ENCODE assay signal across 2 cellular contexts in the genomic region with DNA sequence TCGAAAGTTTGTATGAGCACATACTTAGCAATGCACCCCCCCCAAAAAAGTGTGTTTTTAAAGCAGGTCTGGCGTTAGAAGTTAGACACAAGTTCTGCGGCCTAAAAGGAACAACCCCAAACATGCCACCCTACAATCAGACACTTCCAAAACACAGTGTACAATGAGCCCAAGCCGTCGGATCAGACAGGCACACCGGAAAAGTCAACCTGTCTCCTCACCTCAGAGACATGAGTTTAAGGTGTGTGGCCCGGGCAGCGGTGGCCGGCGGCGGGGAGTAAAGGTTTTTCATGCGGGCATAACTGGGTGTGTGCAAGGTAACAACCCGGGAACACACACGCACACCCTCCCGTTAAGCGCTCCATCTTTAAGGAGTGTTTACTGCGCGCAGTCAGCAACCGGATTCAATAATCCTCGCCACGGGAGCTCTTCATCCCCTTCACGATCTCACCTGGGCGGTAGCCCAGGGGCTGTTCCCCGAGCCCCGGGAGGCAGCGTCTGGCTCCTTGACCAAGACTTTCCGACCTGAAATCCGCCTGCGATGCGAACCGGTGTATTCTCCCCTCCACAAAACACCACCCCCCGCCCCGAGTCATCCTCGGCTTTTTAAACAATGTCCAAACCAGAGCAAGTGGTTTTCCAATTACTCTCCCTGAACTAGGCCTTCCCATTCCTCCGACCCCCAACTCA.
TF ChIP-seq lines count a peak whose summit lies in the region.
"Not testable (repeated sequence)": the region's sequence is repeated elsewhere in the genome, so short reads cannot be mapped to it uniquely, and the experiment has no call there.

No MANE protein-coding gene starts in this region.

TF ChIP-seq in HEK293, 187 proteins besides CTCF, POLR2A, EP300 and RAD21:
- TF ChIP-seq, protein P1, sequence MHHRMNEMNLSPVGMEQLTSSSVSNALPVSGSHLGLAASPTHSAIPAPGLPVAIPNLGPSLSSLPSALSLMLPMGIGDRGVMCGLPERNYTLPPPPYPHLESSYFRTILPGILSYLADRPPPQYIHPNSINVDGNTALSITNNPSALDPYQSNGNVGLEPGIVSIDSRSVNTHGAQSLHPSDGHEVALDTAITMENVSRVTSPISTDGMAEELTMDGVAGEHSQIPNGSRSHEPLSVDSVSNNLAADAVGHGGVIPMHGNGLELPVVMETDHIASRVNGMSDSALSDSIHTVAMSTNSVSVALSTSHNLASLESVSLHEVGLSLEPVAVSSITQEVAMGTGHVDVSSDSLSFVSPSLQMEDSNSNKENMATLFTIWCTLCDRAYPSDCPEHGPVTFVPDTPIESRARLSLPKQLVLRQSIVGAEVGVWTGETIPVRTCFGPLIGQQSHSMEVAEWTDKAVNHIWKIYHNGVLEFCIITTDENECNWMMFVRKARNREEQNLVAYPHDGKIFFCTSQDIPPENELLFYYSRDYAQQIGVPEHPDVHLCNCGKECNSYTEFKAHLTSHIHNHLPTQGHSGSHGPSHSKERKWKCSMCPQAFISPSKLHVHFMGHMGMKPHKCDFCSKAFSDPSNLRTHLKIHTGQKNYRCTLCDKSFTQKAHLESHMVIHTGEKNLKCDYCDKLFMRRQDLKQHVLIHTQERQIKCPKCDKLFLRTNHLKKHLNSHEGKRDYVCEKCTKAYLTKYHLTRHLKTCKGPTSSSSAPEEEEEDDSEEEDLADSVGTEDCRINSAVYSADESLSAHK (tag by site-specific recombination; IDR thresholded peaks at IDR 0.05): 0 out of 2 replicates have a peak, but pooled peaks have one; percentile 7
- peak; percentile 70 for TF ChIP-seq GLIS2 (tag by site-specific recombination; IDR thresholded peaks at IDR 0.05)
- peak; percentile 44; the same call in 1 of the 2 replicates for TF ChIP-seq GLIS1 (tag by site-specific recombination; IDR thresholded peaks at IDR 0.05)
- TF ChIP-seq ZIC2 (tag by site-specific recombination; IDR thresholded peaks at IDR 0.05): 0 out of 2 replicates have a peak, but pooled peaks have one; percentile 11
- TF ChIP-seq KLF9 (tag by site-specific recombination; IDR thresholded peaks at IDR 0.05; ENCODE audit: low read depth): 0 out of 2 replicates have a peak, but pooled peaks have one; percentile 37
- peak; percentile 41; the same call in 1 of the 2 replicates for TF ChIP-seq ZNF335 (tag by site-specific recombination; conservative IDR thresholded peaks at IDR 0.05)
- 0 out of 2 replicates have a peak, but pooled peaks have one; percentile 30 for TF ChIP-seq ZBTB8A (tag by site-specific recombination; IDR thresholded peaks at IDR 0.05)
- peak; percentile 41 for TF ChIP-seq ZNF664 (tag by site-specific recombination; IDR thresholded peaks at IDR 0.05)
- 0 out of 2 replicates have a peak, but pooled peaks have one; percentile 40 for TF ChIP-seq ZFP37 (tag by site-specific recombination; IDR thresholded peaks at IDR 0.05)
- TF ChIP-seq, protein P2, sequence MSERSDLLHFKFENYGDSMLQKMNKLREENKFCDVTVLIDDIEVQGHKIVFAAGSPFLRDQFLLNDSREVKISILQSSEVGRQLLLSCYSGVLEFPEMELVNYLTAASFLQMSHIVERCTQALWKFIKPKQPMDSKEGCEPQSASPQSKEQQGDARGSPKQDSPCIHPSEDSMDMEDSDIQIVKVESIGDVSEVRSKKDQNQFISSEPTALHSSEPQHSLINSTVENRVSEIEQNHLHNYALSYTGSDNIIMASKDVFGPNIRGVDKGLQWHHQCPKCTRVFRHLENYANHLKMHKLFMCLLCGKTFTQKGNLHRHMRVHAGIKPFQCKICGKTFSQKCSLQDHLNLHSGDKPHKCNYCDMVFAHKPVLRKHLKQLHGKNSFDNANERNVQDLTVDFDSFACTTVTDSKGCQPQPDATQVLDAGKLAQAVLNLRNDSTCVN (tag by site-specific recombination; optimal IDR thresholded peaks at IDR 0.05): peak; percentile 40
- TF ChIP-seq, protein P3, sequence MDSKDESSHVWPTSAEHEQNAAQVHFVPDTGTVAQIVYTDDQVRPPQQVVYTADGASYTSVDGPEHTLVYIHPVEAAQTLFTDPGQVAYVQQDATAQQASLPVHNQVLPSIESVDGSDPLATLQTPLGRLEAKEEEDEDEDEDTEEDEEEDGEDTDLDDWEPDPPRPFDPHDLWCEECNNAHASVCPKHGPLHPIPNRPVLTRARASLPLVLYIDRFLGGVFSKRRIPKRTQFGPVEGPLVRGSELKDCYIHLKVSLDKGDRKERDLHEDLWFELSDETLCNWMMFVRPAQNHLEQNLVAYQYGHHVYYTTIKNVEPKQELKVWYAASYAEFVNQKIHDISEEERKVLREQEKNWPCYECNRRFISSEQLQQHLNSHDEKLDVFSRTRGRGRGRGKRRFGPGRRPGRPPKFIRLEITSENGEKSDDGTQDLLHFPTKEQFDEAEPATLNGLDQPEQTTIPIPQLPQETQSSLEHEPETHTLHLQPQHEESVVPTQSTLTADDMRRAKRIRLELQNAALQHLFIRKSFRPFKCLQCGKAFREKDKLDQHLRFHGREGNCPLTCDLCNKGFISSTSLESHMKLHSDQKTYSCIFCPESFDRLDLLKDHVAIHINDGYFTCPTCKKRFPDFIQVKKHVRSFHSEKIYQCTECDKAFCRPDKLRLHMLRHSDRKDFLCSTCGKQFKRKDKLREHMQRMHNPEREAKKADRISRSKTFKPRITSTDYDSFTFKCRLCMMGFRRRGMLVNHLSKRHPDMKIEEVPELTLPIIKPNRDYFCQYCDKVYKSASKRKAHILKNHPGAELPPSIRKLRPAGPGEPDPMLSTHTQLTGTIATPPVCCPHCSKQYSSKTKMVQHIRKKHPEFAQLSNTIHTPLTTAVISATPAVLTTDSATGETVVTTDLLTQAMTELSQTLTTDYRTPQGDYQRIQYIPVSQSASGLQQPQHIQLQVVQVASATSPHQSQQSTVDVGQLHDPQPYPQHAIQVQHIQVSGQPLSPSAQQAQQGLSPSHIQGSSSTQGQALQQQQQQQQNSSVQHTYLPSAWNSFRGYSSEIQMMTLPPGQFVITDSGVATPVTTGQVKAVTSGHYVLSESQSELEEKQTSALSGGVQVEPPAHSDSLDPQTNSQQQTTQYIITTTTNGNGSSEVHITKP (tag by site-specific recombination; IDR thresholded peaks at IDR 0.05): 0 out of 2 replicates have a peak, but pooled peaks have one; percentile 9
- peak; percentile 42 for TF ChIP-seq ZSCAN4 (tag by site-specific recombination; IDR thresholded peaks at IDR 0.05)
- peak; percentile 56; the same call in 1 of the 2 replicates for TF ChIP-seq ZNF501 (tag by site-specific recombination; IDR thresholded peaks at IDR 0.05)
- peak; percentile 59; the same call in 1 of the 2 replicates for TF ChIP-seq ZNF600 (tag by site-specific recombination; IDR thresholded peaks at IDR 0.05)
- 0 out of 2 replicates have a peak, but pooled peaks have one; percentile 19 for TF ChIP-seq ZNF660 (tag by site-specific recombination; IDR thresholded peaks at IDR 0.05)
- peak; percentile 84 for TF ChIP-seq ZBTB20 (tag by site-specific recombination; IDR thresholded peaks at IDR 0.05)
- peak; percentile 88; the same call in 1 of the 2 replicates for TF ChIP-seq PRDM1 (tag by site-specific recombination; IDR thresholded peaks at IDR 0.05)

TF ChIP-seq in K562, 482 proteins besides CTCF, POLR2A, EP300 and RAD21:
- TF ChIP-seq ETV5 (CRISPR knock-in tag; IDR thresholded peaks at IDR 0.05; ENCODE audit: low read depth) (0 out of 2 replicates have a peak, but pooled peaks have one; percentile 23), ZFX (CRISPR knock-in tag; IDR thresholded peaks at IDR 0.05) (peak; percentile 54; the same call in 1 of the 2 replicates)
- TF ChIP-seq, protein P4, sequence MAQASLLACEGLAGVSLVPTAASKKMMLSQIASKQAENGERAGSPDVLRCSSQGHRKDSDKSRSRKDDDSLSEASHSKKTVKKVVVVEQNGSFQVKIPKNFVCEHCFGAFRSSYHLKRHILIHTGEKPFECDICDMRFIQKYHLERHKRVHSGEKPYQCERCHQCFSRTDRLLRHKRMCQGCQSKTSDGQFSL (CRISPR knock-in tag; IDR thresholded peaks at IDR 0.05): peak; percentile 66; the same call in 1 of the 2 replicates
- TF ChIP-seq, protein P4 (tag; IDR thresholded peaks at IDR 0.05): not testable (repeated sequence)
